1 cellular context compared by ENCODE assay signal in genomic region chr1:89890085-89890754, GRCh38.
TF ChIP-seq lines count a peak whose summit lies in the region.

No MANE protein-coding gene starts in this region.

TF ChIP-seq in WTC11, 78 proteins besides CTCF, POLR2A, EP300 and RAD21 (continued from another document):
- TF ChIP-seq, protein P1, sequence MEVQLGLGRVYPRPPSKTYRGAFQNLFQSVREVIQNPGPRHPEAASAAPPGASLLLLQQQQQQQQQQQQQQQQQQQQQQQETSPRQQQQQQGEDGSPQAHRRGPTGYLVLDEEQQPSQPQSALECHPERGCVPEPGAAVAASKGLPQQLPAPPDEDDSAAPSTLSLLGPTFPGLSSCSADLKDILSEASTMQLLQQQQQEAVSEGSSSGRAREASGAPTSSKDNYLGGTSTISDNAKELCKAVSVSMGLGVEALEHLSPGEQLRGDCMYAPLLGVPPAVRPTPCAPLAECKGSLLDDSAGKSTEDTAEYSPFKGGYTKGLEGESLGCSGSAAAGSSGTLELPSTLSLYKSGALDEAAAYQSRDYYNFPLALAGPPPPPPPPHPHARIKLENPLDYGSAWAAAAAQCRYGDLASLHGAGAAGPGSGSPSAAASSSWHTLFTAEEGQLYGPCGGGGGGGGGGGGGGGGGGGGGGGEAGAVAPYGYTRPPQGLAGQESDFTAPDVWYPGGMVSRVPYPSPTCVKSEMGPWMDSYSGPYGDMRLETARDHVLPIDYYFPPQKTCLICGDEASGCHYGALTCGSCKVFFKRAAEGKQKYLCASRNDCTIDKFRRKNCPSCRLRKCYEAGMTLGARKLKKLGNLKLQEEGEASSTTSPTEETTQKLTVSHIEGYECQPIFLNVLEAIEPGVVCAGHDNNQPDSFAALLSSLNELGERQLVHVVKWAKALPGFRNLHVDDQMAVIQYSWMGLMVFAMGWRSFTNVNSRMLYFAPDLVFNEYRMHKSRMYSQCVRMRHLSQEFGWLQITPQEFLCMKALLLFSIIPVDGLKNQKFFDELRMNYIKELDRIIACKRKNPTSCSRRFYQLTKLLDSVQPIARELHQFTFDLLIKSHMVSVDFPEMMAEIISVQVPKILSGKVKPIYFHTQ (CRISPR knock-in tag; IDR thresholded peaks at IDR 0.05), result no peak
- TF ChIP-seq RORB (CRISPR knock-in tag; IDR thresholded peaks at IDR 0.05) (no peak), PREB (CRISPR knock-in tag; IDR thresholded peaks at IDR 0.05; ENCODE audit: borderline replicate concordance) (no peak), OVOL2 (CRISPR knock-in tag; IDR thresholded peaks at IDR 0.05; ENCODE audit: borderline replicate concordance) (no peak), EMX1 (CRISPR knock-in tag; IDR thresholded peaks at IDR 0.05) (no peak)
- TF ChIP-seq, protein P2, sequence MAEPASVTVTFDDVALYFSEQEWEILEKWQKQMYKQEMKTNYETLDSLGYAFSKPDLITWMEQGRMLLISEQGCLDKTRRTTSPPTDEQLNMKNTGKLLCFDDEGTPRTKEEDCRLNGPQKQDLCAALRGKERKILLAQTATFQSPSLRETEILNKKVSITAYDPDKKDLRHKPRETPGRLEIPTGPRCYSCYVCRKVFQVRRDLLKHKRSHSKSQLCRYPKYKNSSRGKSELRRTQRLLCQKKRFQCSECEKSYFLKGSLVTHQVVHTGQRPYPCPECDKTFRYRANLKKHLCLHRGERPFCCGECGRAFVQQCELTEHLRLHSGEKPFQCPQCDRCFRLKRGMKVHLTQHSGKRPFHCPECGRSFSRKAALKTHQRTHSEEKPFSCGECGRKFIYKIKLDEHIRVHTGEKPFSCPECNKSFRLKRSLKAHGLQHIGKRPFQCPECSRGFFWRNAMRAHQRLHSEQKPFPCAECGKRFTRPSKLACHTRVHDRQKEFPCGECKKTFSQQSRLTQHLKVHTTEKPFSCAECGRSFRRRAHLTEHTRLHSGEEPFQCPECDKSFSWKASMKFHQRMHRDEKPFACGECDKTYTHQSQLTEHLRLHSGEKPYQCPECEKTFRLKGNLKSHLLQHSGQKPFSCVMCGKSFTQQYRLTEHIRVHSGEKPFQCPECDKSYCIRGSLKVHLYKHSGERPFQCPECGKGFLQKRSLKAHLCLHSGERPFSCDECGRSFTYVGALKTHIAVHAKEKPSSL (CRISPR knock-in tag; conservative IDR thresholded peaks at IDR 0.05), result no peak
